ENCODE assay signal across 13 cellular contexts in the genomic region with DNA sequence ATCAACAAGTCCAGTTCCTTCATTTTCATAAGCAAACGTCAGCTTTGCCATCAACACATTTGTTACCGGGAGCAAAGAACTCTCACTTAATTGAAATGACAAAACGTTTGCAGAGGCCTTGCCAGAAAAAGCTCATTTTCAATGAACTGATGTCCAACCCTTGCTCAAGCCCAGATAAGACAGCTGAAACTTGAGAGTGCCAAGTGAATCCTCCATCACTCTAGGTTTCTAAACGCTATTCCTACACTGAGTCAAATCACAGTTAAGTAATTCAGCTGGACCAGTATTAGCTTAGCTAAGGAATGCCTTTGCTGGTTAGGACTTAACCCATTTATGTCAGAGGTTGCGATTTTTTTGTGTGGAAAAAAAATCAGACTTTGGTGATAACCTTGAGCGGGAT. TPM values are rescaled to one million over a fixed set of nuclear protein-coding genes. Genes with fewer than 3 reads are reported as not detected.
DNase-seq lines count a peak whose midpoint lies in the region; ATAC-seq and TF ChIP-seq lines count a peak whose summit lies in the region.
"Had no signal": no experiment of that assay in that cellular context is flagged by ENCODE, and none has a peak within 500 bp of the region (broad histone marks: within the 10 kb centered on the region; RNA-seq: fewer than 3 reads in every experiment).

No MANE protein-coding gene starts in this region.

- H3K27me3 ChIP-seq in iPS-15b (ENCODE audit: control insufficient read depth, insufficient read depth, low read length): no peaks in the 10 kb centered on the region
- H3K27me3 ChIP-seq in stomach: no peaks in the 10 kb centered on the region
- no peaks in the 10 kb centered on the region for H3K27me3 ChIP-seq in naive thymus-derived CD4-positive, alpha-beta T cell (ENCODE audit: control insufficient read depth in 2 of 2, insufficient read depth in 2 of 2, low read length in 2 of 2)
- H3K27me3 ChIP-seq: BE2C had no signal

- CTCF ChIA-PET in naive thymus-derived CD4-positive, alpha-beta T cell (lab: Charles Lee): interaction anchor here (0.6 to 0.8 kb wide), 3 partner anchors 48 to 94 kb away, joined by 3 read pairs; no protein-coding TSS in a partner anchor

- intact Hi-C loops in stomach (cut with DNase I; ENCODE audit: low total_unique reads): no loop called here
- intact Hi-C loops in naive thymus-derived CD4-positive, alpha-beta T cell (cut with micrococcal nuclease): loop anchor here in 1 of 2 donors (5.0 kb wide), 1 partner anchor 33 kb away; no protein-coding TSS in a partner anchor

- WGBS in stomach, 5 donors: 55 to 63% (median 60%) methylated on average over 6 of the region's 6 CpGs

- TF ChIP-seq CTCF in stomach (IDR thresholded peaks at IDR 0.05): no peak

- H3K4me1 ChIP-seq in iPS-15b (ENCODE audit: control insufficient read depth, insufficient read depth, low read length) (peaks cover 26% of the 10 kb centered on the region), stomach (peaks cover 39 to 99% (median 70%) of the 10 kb centered on the region in 4 donors)
- H3K4me1 ChIP-seq in naive thymus-derived CD4-positive, alpha-beta T cell (ENCODE audit: control insufficient read depth in 2 of 2, insufficient read depth in 2 of 2, low read length in 2 of 2): peaks cover 54 to 62% of the 10 kb centered on the region in 2 donors
- H3K4me1 ChIP-seq: BE2C had no signal

- H3K9me3 ChIP-seq in iPS-15b (ENCODE audit: control insufficient read depth, insufficient read depth, low read length) (no peaks in the 10 kb centered on the region), stomach (no peaks in the 10 kb centered on the region)
- no peaks in the 10 kb centered on the region for H3K9me3 ChIP-seq in naive thymus-derived CD4-positive, alpha-beta T cell (ENCODE audit: control insufficient read depth in 2 of 3, low read length in 3 of 3)
- H3K9me3 ChIP-seq: BE2C had no signal

- H3K36me3 Mint-ChIP-seq in activated T-cell treated with anti-CD3 and anti-CD28 coated beads, Interleukin-2, amount 50 U/mL, for 24 hours (ENCODE audit: low read depth): peaks cover 86% of the 10 kb centered on the region
- H3K36me3 Mint-ChIP-seq in activated T-cell treated with anti-CD3 and anti-CD28 coated beads, Interleukin-2, amount 50 U/mL, for 4 hours (ENCODE audit: insufficient read depth): peaks cover 22% of the 10 kb centered on the region
- peaks cover 0 to 29% (median 6%) of the 10 kb centered on the region in 5 donors for H3K36me3 Mint-ChIP-seq in naive thymus-derived CD4-positive, alpha-beta T cell

- H3K9ac ChIP-seq in iPS-15b (ENCODE audit: low read depth, low read length): peak overlapping the region; percentile 32

- POLR2A ChIA-PET in naive thymus-derived CD4-positive, alpha-beta T cell (lab: Charles Lee): no interaction called here

- H3K36me3 ChIP-seq in iPS-15b (ENCODE audit: control insufficient read depth, insufficient read depth, low read length) (peaks cover 6% of the 10 kb centered on the region), stomach (peaks cover 0 to 5% (median 1%) of the 10 kb centered on the region in 4 donors)
- no peaks in the 10 kb centered on the region for H3K36me3 ChIP-seq in naive thymus-derived CD4-positive, alpha-beta T cell (ENCODE audit: control insufficient read depth in 2 of 3, insufficient read depth in 3 of 3, low read length in 3 of 3)

- TF ChIP-seq EP300 in stomach (IDR thresholded peaks at IDR 0.05): no peak

- DNase-seq in activated T-cell treated with anti-CD3 and anti-CD28 coated beads, Interleukin-2, amount 50 U/mL, for 24 hours: no peak
- DNase-seq in activated T-cell treated with anti-CD3 and anti-CD28 coated beads, Interleukin-2, amount 50 U/mL, for 4 hours: no peak
- DNase-seq in amniotic epithelial cell (ENCODE audit: low read depth) (peak; percentile 94), stomach (no peak)
- DNase-seq in activated naive CD4-positive, alpha-beta T cell treated with Interleukin-2 at 50 U/mL for 16 hours: no peak
- DNase-seq in naive thymus-derived CD4-positive, alpha-beta T cell: no peak
- DNase-seq: BE2C, EL, T1000 had no signal

- H3K4me1 Mint-ChIP-seq in activated T-cell treated with anti-CD3 and anti-CD28 coated beads, Interleukin-2, amount 50 U/mL, for 24 hours (ENCODE audit: low read depth): peaks cover 84% of the 10 kb centered on the region
- H3K4me1 Mint-ChIP-seq in activated T-cell treated with anti-CD3 and anti-CD28 coated beads, Interleukin-2, amount 50 U/mL, for 4 hours (ENCODE audit: low read depth): peaks cover 71% of the 10 kb centered on the region
- peaks cover 41 to 81% (median 73%) of the 10 kb centered on the region in 7 donors for H3K4me1 Mint-ChIP-seq in naive thymus-derived CD4-positive, alpha-beta T cell

- no peak for TF ChIP-seq POLR2A in stomach (IDR thresholded peaks at IDR 0.05)

- no peak for ATAC-seq in activated T-cell treated with anti-CD3 and anti-CD28 coated beads, Interleukin-2, amount 50 U/mL, for 4 hours
- ATAC-seq in GM19397 (IDR thresholded peaks at IDR 0.05; ENCODE audit: unreplicated experiment): no peak
- ATAC-seq in naive thymus-derived CD4-positive, alpha-beta T cell: no peak

- no peak overlapping the region for H3K4me3 ChIP-seq in iPS-15b (ENCODE audit: low read depth, low read length)
- no peak overlapping the region for H3K4me3 ChIP-seq in stomach
- no peak overlapping the region for H3K4me3 ChIP-seq in naive thymus-derived CD4-positive, alpha-beta T cell (ENCODE audit: low read length)

- peak overlapping the region; percentile 87 for H3K27ac Mint-ChIP-seq in activated T-cell treated with anti-CD3 and anti-CD28 coated beads, Interleukin-2, amount 50 U/mL, for 24 hours
- H3K27ac Mint-ChIP-seq in naive thymus-derived CD4-positive, alpha-beta T cell: peak overlapping the region in 1 of 9 donors; percentile 93

- H3K27ac ChIP-seq in stomach: peak overlapping the region in 3 of 5 donors; percentile 52 to 79 (median 59)
- no peak overlapping the region for H3K27ac ChIP-seq in naive thymus-derived CD4-positive, alpha-beta T cell (ENCODE audit: low read depth, low read length)

- no peaks in the 10 kb centered on the region for H3K9me3 Mint-ChIP-seq in activated T-cell treated with anti-CD3 and anti-CD28 coated beads, Interleukin-2, amount 50 U/mL, for 24 hours
- H3K9me3 Mint-ChIP-seq in activated T-cell treated with anti-CD3 and anti-CD28 coated beads, Interleukin-2, amount 50 U/mL, for 4 hours: no peaks in the 10 kb centered on the region
- no peaks in the 10 kb centered on the region for H3K9me3 Mint-ChIP-seq in naive thymus-derived CD4-positive, alpha-beta T cell
- H3K9me3 Mint-ChIP-seq: IgD-negative memory B cell had no signal

- H3K27me3 Mint-ChIP-seq in activated T-cell treated with anti-CD3 and anti-CD28 coated beads, Interleukin-2, amount 50 U/mL, for 24 hours: no peaks in the 10 kb centered on the region
- no peaks in the 10 kb centered on the region for H3K27me3 Mint-ChIP-seq in activated T-cell treated with anti-CD3 and anti-CD28 coated beads, Interleukin-2, amount 50 U/mL, for 4 hours (ENCODE audit: low read depth)
- no peaks in the 10 kb centered on the region for H3K27me3 Mint-ChIP-seq in naive thymus-derived CD4-positive, alpha-beta T cell
- H3K27me3 Mint-ChIP-seq: brain had no signal

- H3K4me3 Mint-ChIP-seq in activated T-cell treated with anti-CD3 and anti-CD28 coated beads, Interleukin-2, amount 50 U/mL, for 24 hours: no peak overlapping the region
- no peak overlapping the region for H3K4me3 Mint-ChIP-seq in activated T-cell treated with anti-CD3 and anti-CD28 coated beads, Interleukin-2, amount 50 U/mL, for 4 hours
- H3K4me3 Mint-ChIP-seq in naive thymus-derived CD4-positive, alpha-beta T cell: peak overlapping the region in 1 of 10 donors; percentile 86

RNA-seq across cellular contexts. Expression of gene CHSY1, which starts 11.5 kb away (rescaled TPM):
- total RNA-seq in activated T-cell treated with anti-CD3 and anti-CD28 coated beads, Interleukin-2, amount 50 U/mL, for 4 hours: 10 to 100 TPM; 79.7 to 94.4 (median 88.0) TPM
- total RNA-seq in stomach: 10 to 100 TPM; 20.7 to 57.1 (median 35.1) TPM
- polyA plus RNA-seq in stomach: 10 to 100 TPM in 1 of 3 donors, 1 to 10 TPM in 2; 4.7 to 11.8 (median 9.0) TPM
- total RNA-seq in naive thymus-derived CD4-positive, alpha-beta T cell: 10 to 100 TPM in 3 of 5 experiments, 1 to 10 TPM in 2; 8.9 to 47.0 (median 10.8) TPM
- 1 to 10 TPM in 1 of 2 donors, under 1 TPM in 1; 0.78 to 1.2 TPM for polyA plus RNA-seq in naive thymus-derived CD4-positive, alpha-beta T cell

RNA-seq across cellular contexts. Expression of gene SELENOS, which starts 36.9 kb away (rescaled TPM):
- total RNA-seq in activated T-cell treated with anti-CD3 and anti-CD28 coated beads, Interleukin-2, amount 50 U/mL, for 4 hours: 10 to 100 TPM; 51.8 to 68.1 (median 55.2) TPM
- total RNA-seq in stomach: 100 to 1,000 TPM in 1 of 5 donors, 10 to 100 TPM in 4; 71.7 to 184 (median 86.9) TPM
- 10 to 100 TPM; 37.4 to 67.2 (median 62.9) TPM for polyA plus RNA-seq in stomach
- total RNA-seq in naive thymus-derived CD4-positive, alpha-beta T cell: 10 to 100 TPM; 24.8 to 42.2 (median 37.6) TPM
- polyA plus RNA-seq in naive thymus-derived CD4-positive, alpha-beta T cell: 10 to 100 TPM; 43.9 to 48.2 TPM

RNA-seq across cellular contexts. Expression of gene SNRPA1, which starts 54.7 kb away (rescaled TPM):
- total RNA-seq in activated T-cell treated with anti-CD3 and anti-CD28 coated beads, Interleukin-2, amount 50 U/mL, for 4 hours: 100 to 1,000 TPM; 229 to 264 (median 233) TPM
- total RNA-seq in stomach: 10 to 100 TPM in 4 of 5 donors, 1 to 10 TPM in 1; 3.5 to 75.6 (median 32.1) TPM
- polyA plus RNA-seq in stomach: 10 to 100 TPM; 58.9 to 61.7 (median 59.1) TPM
- total RNA-seq in naive thymus-derived CD4-positive, alpha-beta T cell: 100 to 1,000 TPM in 3 of 5 experiments, 10 to 100 TPM in 2; 80.1 to 212 (median 110) TPM
- 10 to 100 TPM; 59.6 to 86.8 TPM for polyA plus RNA-seq in naive thymus-derived CD4-positive, alpha-beta T cell
